In genomic region chr6:158233214-158233795, GRCh38 we compare ENCODE assay signal across 8 cellular contexts.
DNase-seq lines count a peak whose midpoint lies in the region; ATAC-seq and TF ChIP-seq lines count a peak whose summit lies in the region.

No MANE protein-coding gene starts in this region.

- 34% methylated on average over 13 of the region's 13 CpGs for WGBS in prostate gland

- no peaks in the 10 kb centered on the region for H3K27me3 ChIP-seq in prostate gland (replicated peaks; ENCODE audit: insufficient read depth)

- no peaks in the 10 kb centered on the region for H3K4me1 ChIP-seq in prostate gland (replicated peaks)

- peaks cover 2% of the 10 kb centered on the region for H3K36me3 Mint-ChIP-seq in T-helper 1 cell treated with Interleukin-12 subunit alpha and Interleukin-12 subunit beta and Interleukin-4 antibody, amounts not matched to agents 30 μg/mL and 1 μg/mL, for 36 hours (ENCODE audit: low read depth)

- H3K27me3 Mint-ChIP-seq in T-helper 1 cell treated with Interleukin-12 subunit alpha and Interleukin-12 subunit beta and Interleukin-4 antibody, amounts not matched to agents 30 μg/mL and 1 μg/mL, for 36 hours (ENCODE audit: low read depth) = peaks cover 10% of the 10 kb centered on the region

- peak overlapping the region; percentile 72 for H3K4me3 ChIP-seq in fibroblast of mammary gland (ENCODE audit: control insufficient read depth, low read depth, low read length)
- peak overlapping the region; percentile 82 to 84 for H3K4me3 ChIP-seq in prostate gland

- no peak for DNase-seq in T-helper 1 cell
- DNase-seq in SW480 (ENCODE audit: low spot score) = peak; percentile 29
- DNase-seq in fibroblast of mammary gland (ENCODE audit: low read depth) = no peak
- DNase-seq in prostate gland (ENCODE audit: low spot score) = no peak
- no peak for DNase-seq in stimulated activated CD4-positive, alpha-beta T cell treated with anti-CD3 and anti-CD28 coated beads, Interleukin-4, amount 100 ng/mL, for 1 hour

- H3K9me3 Mint-ChIP-seq in T-helper 1 cell treated with Interleukin-12 subunit alpha and Interleukin-12 subunit beta and Interleukin-4 antibody, amounts not matched to agents 30 μg/mL and 1 μg/mL, for 36 hours = no peaks in the 10 kb centered on the region

- peaks cover 21% of the 10 kb centered on the region for H3K4me1 Mint-ChIP-seq in T-helper 1 cell treated with Interleukin-12 subunit alpha and Interleukin-12 subunit beta and Interleukin-4 antibody, amounts not matched to agents 30 μg/mL and 1 μg/mL, for 36 hours (ENCODE audit: low read depth)

- no peak for TF ChIP-seq POLR2A in prostate gland (IDR thresholded peaks at IDR 0.05)

- TF ChIP-seq CTCF in fibroblast of mammary gland (conservative IDR thresholded peaks at IDR 0.05; ENCODE audit: control insufficient read depth, insufficient read depth, low read depth, low read length) (no peak), prostate gland (IDR thresholded peaks at IDR 0.05) (no peak)

- H3K4me3 Mint-ChIP-seq in T-helper 1 cell treated with Interleukin-12 subunit alpha and Interleukin-12 subunit beta and Interleukin-4 antibody, amounts not matched to agents 30 μg/mL and 1 μg/mL, for 36 hours = peak overlapping the region; percentile 90

- no peaks in the 10 kb centered on the region for H3K9me3 ChIP-seq in prostate gland

- intact Hi-C loops in prostate gland (cut with DNase I) = loop anchor here (5.0 kb wide), 1 partner anchor 49 kb away; no protein-coding TSS in a partner anchor

- ATAC-seq in HG03280 (IDR thresholded peaks at IDR 0.05; ENCODE audit: unreplicated experiment) (no peak), esophagus mucosa (no peak)

- H3K27ac ChIP-seq in prostate gland = peak overlapping the region; percentile 78 to 85

- H3K27ac Mint-ChIP-seq in T-helper 1 cell treated with Interleukin-12 subunit alpha and Interleukin-12 subunit beta and Interleukin-4 antibody, amounts not matched to agents 30 μg/mL and 1 μg/mL, for 36 hours = peak overlapping the region; percentile 84

- no peaks in the 10 kb centered on the region for H3K36me3 ChIP-seq in prostate gland
